Comparison of ENCODE assay signal across 8 cellular contexts in the genomic region with DNA sequence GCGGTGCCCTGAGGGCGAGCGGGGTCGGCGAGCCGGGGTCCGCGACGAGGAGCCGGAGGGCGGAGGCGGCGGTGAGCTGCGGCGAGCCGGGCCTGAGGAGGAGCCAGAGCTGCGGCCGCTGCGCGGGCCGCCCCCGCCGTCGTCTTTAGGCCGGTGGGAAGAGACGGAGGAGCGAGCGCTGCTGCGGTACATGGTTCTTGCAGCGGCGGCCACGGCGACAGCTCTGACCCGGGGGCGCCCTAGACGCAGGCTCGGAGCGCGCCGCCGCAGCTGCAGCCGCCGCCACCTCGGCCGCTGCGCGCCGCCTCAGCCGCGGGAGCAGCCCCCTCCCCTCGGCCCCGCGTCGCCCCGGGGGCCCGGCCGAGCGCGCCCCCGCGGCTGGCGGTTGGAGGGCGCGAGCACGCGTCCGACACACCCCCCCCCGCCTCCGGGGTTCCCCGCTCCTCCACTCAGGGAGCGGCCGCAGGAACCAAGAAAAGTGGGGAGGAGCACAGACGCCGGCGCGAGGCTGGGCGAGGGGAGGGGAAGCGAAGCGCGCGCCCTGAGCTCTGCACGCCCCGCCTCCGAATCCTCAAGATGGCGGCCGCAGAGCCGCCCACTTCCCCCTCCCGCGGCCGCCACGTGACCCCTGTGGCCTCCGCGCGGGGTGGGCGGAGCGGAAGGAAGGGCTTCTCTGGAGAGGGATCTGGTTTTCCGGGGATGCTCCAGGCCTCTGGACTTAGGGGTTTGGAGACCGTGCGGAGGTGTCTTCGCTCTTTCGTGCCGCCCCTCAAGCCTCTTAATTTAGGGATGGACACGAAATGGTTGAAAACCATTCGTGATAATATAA. TPM values are rescaled to one million over a fixed set of nuclear protein-coding genes. Genes with fewer than 3 reads are reported as not detected.
A peak's percentile ranks its signal among the peaks of the same experiment; 100 is the strongest.
DNase-seq lines count a peak whose midpoint lies in the region; ATAC-seq and TF ChIP-seq lines count a peak whose summit lies in the region.

A gene with protein sequence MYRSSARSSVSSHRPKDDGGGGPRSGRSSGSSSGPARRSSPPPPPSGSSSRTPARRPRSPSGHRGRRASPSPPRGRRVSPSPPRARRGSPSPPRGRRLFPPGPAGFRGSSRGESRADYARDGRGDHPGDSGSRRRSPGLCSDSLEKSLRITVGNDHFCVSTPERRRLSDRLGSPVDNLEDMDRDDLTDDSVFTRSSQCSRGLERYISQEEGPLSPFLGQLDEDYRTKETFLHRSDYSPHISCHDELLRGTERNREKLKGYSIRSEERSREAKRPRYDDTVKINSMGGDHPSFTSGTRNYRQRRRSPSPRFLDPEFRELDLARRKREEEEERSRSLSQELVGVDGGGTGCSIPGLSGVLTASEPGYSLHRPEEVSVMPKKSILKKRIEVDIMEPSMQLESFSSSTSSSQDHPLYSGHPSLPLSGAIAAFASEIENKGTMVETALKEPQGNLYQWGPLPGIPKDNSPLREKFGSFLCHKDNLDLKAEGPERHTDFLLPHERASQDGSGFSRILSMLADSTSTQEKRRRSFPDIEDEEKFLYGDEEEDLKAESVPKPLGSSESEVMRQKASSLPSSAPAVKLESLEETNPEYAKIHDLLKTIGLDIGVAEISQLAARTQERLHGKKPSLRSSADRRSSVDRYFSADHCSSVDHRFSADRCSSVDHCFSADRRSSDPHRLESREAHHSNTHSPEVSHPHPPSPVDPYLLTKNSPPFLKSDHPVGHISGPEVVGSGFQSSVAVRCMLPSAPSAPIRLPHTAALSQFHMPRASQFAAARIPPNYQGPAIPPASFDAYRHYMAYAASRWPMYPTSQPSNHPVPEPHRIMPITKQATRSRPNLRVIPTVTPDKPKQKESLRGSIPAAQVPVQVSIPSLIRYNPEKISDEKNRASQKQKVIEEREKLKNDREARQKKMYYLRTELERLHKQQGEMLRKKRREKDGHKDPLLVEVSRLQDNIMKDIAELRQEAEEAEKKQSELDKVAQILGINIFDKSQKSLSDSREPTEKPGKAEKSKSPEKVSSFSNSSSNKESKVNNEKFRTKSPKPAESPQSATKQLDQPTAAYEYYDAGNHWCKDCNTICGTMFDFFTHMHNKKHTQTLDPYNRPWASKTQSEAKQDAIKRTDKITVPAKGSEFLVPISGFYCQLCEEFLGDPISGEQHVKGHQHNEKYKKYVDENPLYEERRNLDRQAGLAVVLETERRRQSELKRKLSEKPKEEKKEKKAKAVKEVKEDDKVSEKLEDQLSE (N-terminal part only) (minus strand): TSS at position 474 of the 829 bp plus-strand sequence. CDS start 282 bp downstream, at position 192.

- peaks cover 15% of the 10 kb centered on the region for H4K20me1 ChIP-seq in smooth muscle cell (ENCODE audit: low read depth)

- TF ChIP-seq CTCF in WTC11 (IDR thresholded peaks at IDR 0.05) (no peak), cardiac fibroblast (IDR thresholded peaks at IDR 0.05; ENCODE audit: low read depth, low read length) (no peak), smooth muscle cell (IDR thresholded peaks at IDR 0.05; ENCODE audit: borderline replicate concordance, insufficient read depth, poor library complexity, severe bottlenecking) (no peak)

- no peaks in the 10 kb centered on the region for H3K9me3 Mint-ChIP-seq in WTC11

- peak within 1 kb of the TSS; percentile 81 for H3K9ac ChIP-seq in smooth muscle cell (ENCODE audit: low read depth)

- peaks cover 4% of the 10 kb centered on the region for H3F3A ChIP-seq in smooth muscle cell (ENCODE audit: low read depth)

- H3K27me3 Mint-ChIP-seq in WTC11 (ENCODE audit: low read depth): peaks cover 22% of the 10 kb centered on the region

- 2% methylated on average over 61 of the region's 104 CpGs for WGBS in smooth muscle cell (ENCODE audit: low lambda C conversion rate)

- H3K27ac Mint-ChIP-seq in WTC11: peak within 1 kb of the TSS; percentile 82; the same call in 1 of the 2 replicates

- peak within 1 kb of the TSS; percentile 65 for H3K27ac ChIP-seq in smooth muscle cell (ENCODE audit: low read depth)

- peak within 1 kb of the TSS; percentile 80 for H3K4me3 Mint-ChIP-seq in WTC11

- peaks cover 9% of the 10 kb centered on the region for H3K36me3 Mint-ChIP-seq in WTC11

- peaks cover 23% of the 10 kb centered on the region for H3K4me1 Mint-ChIP-seq in WTC11

- H2AFZ ChIP-seq in smooth muscle cell (ENCODE audit: low read depth): peak within 1 kb of the TSS; percentile 96

- H3K4me3 ChIP-seq in cardiac fibroblast (replicated peaks in 1 of 2; ENCODE audit: low read depth in 2 of 2, low read length in 2 of 2) (peak within 1 kb of the TSS; percentile 63 to 80), smooth muscle cell (peak within 1 kb of the TSS; percentile 92)

- peaks cover 10% of the 10 kb centered on the region for H3K36me3 ChIP-seq in smooth muscle cell (ENCODE audit: low read depth)

- H3K4me2 ChIP-seq in smooth muscle cell: peak within 1 kb of the TSS; percentile 97

- H3K27me3 ChIP-seq in smooth muscle cell (ENCODE audit: low read depth): no peaks in the 10 kb centered on the region

- ATAC-seq in GM19023 (IDR thresholded peaks at IDR 0.05; ENCODE audit: unreplicated experiment) (peak; percentile 89), HG03196 (IDR thresholded peaks at IDR 0.05; ENCODE audit: unreplicated experiment) (peak; percentile 82), WTC11 (peak; percentile 97)

- H3K9me3 ChIP-seq in smooth muscle cell (replicated peaks; ENCODE audit: low read depth): no peaks in the 10 kb centered on the region

- CTCF ChIA-PET in WTC11 (lab: Charles Lee): interaction anchor here (0.5 to 1.6 kb wide), 20 partner anchors 9 to 238 kb away, joined by 3 to 12 read pairs (median 4); a partner anchor contains a TSS

- peaks cover 9% of the 10 kb centered on the region for H3K4me1 ChIP-seq in smooth muscle cell (ENCODE audit: low read depth)

- POLR2A ChIA-PET in WTC11 (lab: Charles Lee): interaction anchor here (0.5 to 1.0 kb wide), 7 partner anchors 8 to 495 kb away, joined by 3 to 4 read pairs (median 3); a partner anchor contains a TSS

- DNase-seq in AG08395 (ENCODE audit: low spot score): peak; percentile 96
- peak; percentile 99 for DNase-seq in NCI-H345 (lab: John Stamatoyannopoulos, UW)
- DNase-seq in WTC11 (ENCODE audit: low spot score): peak; percentile 95
- DNase-seq in cardiac fibroblast (ENCODE audit: low read depth in 2 of 2): peak; percentile 96 to 98
- DNase-seq in iPS-NIHi7 (ENCODE audit: extremely low spot score): peak; percentile 96
- DNase-seq in smooth muscle cell (lab: John Stamatoyannopoulos, UW; ENCODE audit: unreplicated experiment): peak; percentile 82

- peaks cover 40% of the 10 kb centered on the region for H3K79me2 ChIP-seq in smooth muscle cell (ENCODE audit: low read depth)

TF ChIP-seq in WTC11, 78 proteins besides CTCF, POLR2A, EP300 and RAD21 (continues in another document):
- TF ChIP-seq, protein P1, sequence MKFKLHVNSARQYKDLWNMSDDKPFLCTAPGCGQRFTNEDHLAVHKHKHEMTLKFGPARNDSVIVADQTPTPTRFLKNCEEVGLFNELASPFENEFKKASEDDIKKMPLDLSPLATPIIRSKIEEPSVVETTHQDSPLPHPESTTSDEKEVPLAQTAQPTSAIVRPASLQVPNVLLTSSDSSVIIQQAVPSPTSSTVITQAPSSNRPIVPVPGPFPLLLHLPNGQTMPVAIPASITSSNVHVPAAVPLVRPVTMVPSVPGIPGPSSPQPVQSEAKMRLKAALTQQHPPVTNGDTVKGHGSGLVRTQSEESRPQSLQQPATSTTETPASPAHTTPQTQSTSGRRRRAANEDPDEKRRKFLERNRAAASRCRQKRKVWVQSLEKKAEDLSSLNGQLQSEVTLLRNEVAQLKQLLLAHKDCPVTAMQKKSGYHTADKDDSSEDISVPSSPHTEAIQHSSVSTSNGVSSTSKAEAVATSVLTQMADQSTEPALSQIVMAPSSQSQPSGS (CRISPR knock-in tag; IDR thresholded peaks at IDR 0.05; ENCODE audit: borderline replicate concordance, low read depth): no peak
- no peak; the same call in none of the 2 replicates for TF ChIP-seq SP1 (CRISPR knock-in tag; conservative IDR thresholded peaks at IDR 0.05)
- no peak for TF ChIP-seq ZBTB21 (CRISPR knock-in tag; IDR thresholded peaks at IDR 0.05; ENCODE audit: borderline replicate concordance)
- TF ChIP-seq, protein P2, sequence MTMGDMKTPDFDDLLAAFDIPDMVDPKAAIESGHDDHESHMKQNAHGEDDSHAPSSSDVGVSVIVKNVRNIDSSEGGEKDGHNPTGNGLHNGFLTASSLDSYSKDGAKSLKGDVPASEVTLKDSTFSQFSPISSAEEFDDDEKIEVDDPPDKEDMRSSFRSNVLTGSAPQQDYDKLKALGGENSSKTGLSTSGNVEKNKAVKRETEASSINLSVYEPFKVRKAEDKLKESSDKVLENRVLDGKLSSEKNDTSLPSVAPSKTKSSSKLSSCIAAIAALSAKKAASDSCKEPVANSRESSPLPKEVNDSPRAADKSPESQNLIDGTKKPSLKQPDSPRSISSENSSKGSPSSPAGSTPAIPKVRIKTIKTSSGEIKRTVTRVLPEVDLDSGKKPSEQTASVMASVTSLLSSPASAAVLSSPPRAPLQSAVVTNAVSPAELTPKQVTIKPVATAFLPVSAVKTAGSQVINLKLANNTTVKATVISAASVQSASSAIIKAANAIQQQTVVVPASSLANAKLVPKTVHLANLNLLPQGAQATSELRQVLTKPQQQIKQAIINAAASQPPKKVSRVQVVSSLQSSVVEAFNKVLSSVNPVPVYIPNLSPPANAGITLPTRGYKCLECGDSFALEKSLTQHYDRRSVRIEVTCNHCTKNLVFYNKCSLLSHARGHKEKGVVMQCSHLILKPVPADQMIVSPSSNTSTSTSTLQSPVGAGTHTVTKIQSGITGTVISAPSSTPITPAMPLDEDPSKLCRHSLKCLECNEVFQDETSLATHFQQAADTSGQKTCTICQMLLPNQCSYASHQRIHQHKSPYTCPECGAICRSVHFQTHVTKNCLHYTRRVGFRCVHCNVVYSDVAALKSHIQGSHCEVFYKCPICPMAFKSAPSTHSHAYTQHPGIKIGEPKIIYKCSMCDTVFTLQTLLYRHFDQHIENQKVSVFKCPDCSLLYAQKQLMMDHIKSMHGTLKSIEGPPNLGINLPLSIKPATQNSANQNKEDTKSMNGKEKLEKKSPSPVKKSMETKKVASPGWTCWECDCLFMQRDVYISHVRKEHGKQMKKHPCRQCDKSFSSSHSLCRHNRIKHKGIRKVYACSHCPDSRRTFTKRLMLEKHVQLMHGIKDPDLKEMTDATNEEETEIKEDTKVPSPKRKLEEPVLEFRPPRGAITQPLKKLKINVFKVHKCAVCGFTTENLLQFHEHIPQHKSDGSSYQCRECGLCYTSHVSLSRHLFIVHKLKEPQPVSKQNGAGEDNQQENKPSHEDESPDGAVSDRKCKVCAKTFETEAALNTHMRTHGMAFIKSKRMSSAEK (CRISPR knock-in tag; IDR thresholded peaks at IDR 0.05; ENCODE audit: borderline replicate concordance): no peak
- 0 out of 2 replicates have a peak, but pooled peaks have one; percentile 22 for TF ChIP-seq NFE2L1 (CRISPR knock-in tag; IDR thresholded peaks at IDR 0.05)

RNA-seq across cellular contexts. Expression of the gene that starts here (rescaled TPM):
- 19.0 to 24.3 TPM (median 19.7 TPM) in 3 replicates for total RNA-seq in WTC11 (2021)
- 13.8 and 14.7 TPM in 2 replicates for total RNA-seq in smooth muscle cell
- polyA plus RNA-seq in smooth muscle cell: 5.8 and 6.7 TPM in 2 replicates

Comparison
In these comparisons a context has a peak if more than half of its experiments do, and no peak if none do; other contexts are left out.
1. Peak in every context shown above with its lines: DNase-seq, ATAC-seq, H3K4me3 ChIP-seq and H3K27ac ChIP-seq.